Comparison of ENCODE assay signal across 13 cellular contexts in genomic region chr1:203275656-203276272, GRCh38. TPM values are rescaled to one million over a fixed set of nuclear protein-coding genes. Genes with fewer than 3 reads are reported as not detected.
DNase-seq lines count a peak whose midpoint lies in the region; ATAC-seq lines count a peak whose summit lies in the region.
"Had no signal": no experiment of that assay in that cellular context is flagged by ENCODE, and none has a peak within 500 bp of the region (broad histone marks: within the 10 kb centered on the region; RNA-seq: fewer than 3 reads in every experiment).

No MANE protein-coding gene starts in this region.

- peak overlapping the region; percentile 96 for H3K27ac ChIP-seq in temporal lobe (ENCODE audit: low read depth, low read length)

- no peak for ATAC-seq in activated T-helper 17 cell treated with anti-CD3 and anti-CD28 coated beads, Interleukin-2, amount 50 U/mL, for 72 hours (replicated peaks)
- ATAC-seq in naive B cell (ENCODE audit: low read depth in 2 of 2) (no peak), GM21423 (IDR thresholded peaks at IDR 0.05; ENCODE audit: unreplicated experiment) (no peak)
- ATAC-seq: Panc1 had no signal

- H3K36me3 Mint-ChIP-seq in IgD-negative memory B cell (peaks cover 2% of the 10 kb centered on the region), naive B cell (no peaks in the 10 kb centered on the region)
- H3K36me3 Mint-ChIP-seq in activated T-helper 17 cell treated with anti-CD3 and anti-CD28 coated beads, Interleukin-2, amount 50 U/mL, for 72 hours (ENCODE audit: low read depth), result no peaks in the 10 kb centered on the region

- no peak for DNase-seq in naive B cell
- no peak for DNase-seq in mesenteric fat pad (ENCODE audit: low spot score)
- DNase-seq in NCI-H526 treated with DMSO at 0.1 percent for 48 hours (lab: John Stamatoyannopoulos, UW), result no peak
- DNase-seq: activated CD4-positive, alpha-beta T cell treated with anti-CD3 and anti-CD28 coated beads, Interleukin-2, amount 50 U/mL, for 1 hour; activated effector memory CD4-positive, alpha-beta T cell treated with anti-CD3 and anti-CD28 coated beads, Interleukin-2, amount 50 U/mL, for 16 hours; DMS153; NCI-H1417; NCI-H510A treated with DMSO at 0.1 percent for 48 hours had no signal

- no peaks in the 10 kb centered on the region for H3K27me3 Mint-ChIP-seq in IgD-negative memory B cell
- no peaks in the 10 kb centered on the region for H3K27me3 Mint-ChIP-seq in activated T-helper 17 cell treated with anti-CD3 and anti-CD28 coated beads, Interleukin-2, amount 50 U/mL, for 72 hours
- no peaks in the 10 kb centered on the region for H3K27me3 Mint-ChIP-seq in naive B cell

- H3K4me1 Mint-ChIP-seq in IgD-negative memory B cell, result peaks cover 47 to 56% (median 53%) of the 10 kb centered on the region in 3 donors
- H3K4me1 Mint-ChIP-seq in activated T-helper 17 cell treated with anti-CD3 and anti-CD28 coated beads, Interleukin-2, amount 50 U/mL, for 72 hours, result peaks cover 32% of the 10 kb centered on the region
- peaks cover 63 to 92% (median 71%) of the 10 kb centered on the region in 3 donors for H3K4me1 Mint-ChIP-seq in naive B cell

- H3K27ac Mint-ChIP-seq in IgD-negative memory B cell (peak overlapping the region; percentile 95 to 98 (median 96)), naive B cell (peak overlapping the region in 5 of 6 donors; percentile 29 to 98 (median 85))
- peak overlapping the region; percentile 22 for H3K27ac Mint-ChIP-seq in activated T-helper 17 cell treated with anti-CD3 and anti-CD28 coated beads, Interleukin-2, amount 50 U/mL, for 72 hours

- H3K9me3 Mint-ChIP-seq in IgD-negative memory B cell (no peaks in the 10 kb centered on the region), naive B cell (no peaks in the 10 kb centered on the region)
- H3K9me3 Mint-ChIP-seq in activated T-helper 17 cell treated with anti-CD3 and anti-CD28 coated beads, Interleukin-2, amount 50 U/mL, for 72 hours, result no peaks in the 10 kb centered on the region

- H3K4me3 Mint-ChIP-seq in IgD-negative memory B cell (peak overlapping the region in 2 of 4 donors; percentile 77 to 98), naive B cell (peak overlapping the region in 6 of 8 donors; percentile 25 to 90 (median 73))
- peak overlapping the region; percentile 78 for H3K4me3 Mint-ChIP-seq in activated T-helper 17 cell treated with anti-CD3 and anti-CD28 coated beads, Interleukin-2, amount 50 U/mL, for 72 hours

RNA-seq across cellular contexts. Expression of gene BTG2, which starts 29.6 kb away (rescaled TPM):
- polyA plus RNA-seq in IgD-negative memory B cell (202 TPM), naive B cell (ENCODE audit: low read depth in 6 of 6) (100 to 1,000 TPM; 315 to 687 (median 417) TPM)
- total RNA-seq in activated T-helper 17 cell treated with anti-CD3 and anti-CD28 coated beads, Interleukin-2, amount 50 U/mL, for 72 hours, result 100 to 1,000 TPM in 1 of 2 donors, 10 to 100 TPM in 1; 91.3 to 340 TPM
- total RNA-seq in temporal lobe (10.1 TPM), mesenteric fat pad (178 TPM)

RNA-seq across cellular contexts. Expression of gene CHIT1, which starts 46.3 kb away (rescaled TPM):
- polyA plus RNA-seq in IgD-negative memory B cell (0.75 TPM), naive B cell (ENCODE audit: low read depth in 6 of 6) (1 to 10 TPM in 1 of 6 donors, under 1 TPM in 3, not detected in 2; 0.43 to 1.1 (median 0.59) TPM)
- total RNA-seq in activated T-helper 17 cell treated with anti-CD3 and anti-CD28 coated beads, Interleukin-2, amount 50 U/mL, for 72 hours, result 1 to 10 TPM; 2.8 to 6.7 TPM
- total RNA-seq in temporal lobe (under 0.01 TPM), mesenteric fat pad (17.4 TPM)

Comparison
In these comparisons a context has a peak if more than half of its experiments do, and no peak if none do; other contexts are left out.
1. H3K27ac Mint-ChIP-seq: peak in every context shown above with its lines; median percentile 96 in IgD-negative memory B cell; 85 in naive B cell; 22 in activated T-helper 17 cell treated with anti-CD3 and anti-CD28 coated beads, Interleukin-2, amount 50 U/mL, for 72 hours.